Comparison of ENCODE assay signal across 8 cellular contexts in the genomic region with DNA sequence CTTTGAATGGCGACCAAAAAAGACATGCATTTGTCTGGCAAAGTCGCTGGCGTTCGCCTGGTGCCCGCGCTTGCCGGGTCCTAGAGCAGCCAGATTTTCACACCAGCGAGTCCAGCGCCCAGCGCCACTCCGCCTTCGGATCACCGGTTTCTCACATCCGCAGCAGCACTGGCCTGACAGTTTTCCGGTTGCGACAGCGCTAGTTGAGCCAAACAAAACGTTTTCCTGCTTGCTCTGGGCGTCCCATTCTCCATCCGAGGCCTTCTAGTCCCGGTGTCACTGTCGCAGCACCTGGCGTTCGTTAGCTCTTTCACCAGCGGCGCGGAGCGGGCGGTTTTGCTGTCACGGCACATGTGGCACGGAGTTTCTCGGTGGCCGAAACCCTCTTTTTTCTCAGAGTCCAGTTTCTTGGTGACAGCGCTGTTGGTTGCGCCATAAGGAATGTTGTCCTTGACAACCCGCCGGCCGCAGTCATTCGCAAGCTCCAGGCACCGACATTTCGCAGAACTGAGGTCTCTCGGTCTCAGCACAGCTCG. TPM values are rescaled to one million over a fixed set of nuclear protein-coding genes. Genes with fewer than 3 reads are reported as not detected.
DNase-seq lines count a peak whose midpoint lies in the region; ATAC-seq lines count a peak whose summit lies in the region.

No MANE protein-coding gene starts in this region.

- POLR2A ChIA-PET in activated CD4-positive, alpha-beta memory T cell treated with anti-CD3 and anti-CD28 coated beads, Interleukin-2, amount 10 ng/mL, durations not matched to agents 7 days and 5 days (lab: Charles Lee), result interaction anchor here (0.7 to 13.4 kb wide), 21 partner anchors 8 to 1088 kb away, joined by 3 to 614 read pairs (median 8); a partner anchor contains a TSS

- H3K4me3 Mint-ChIP-seq in activated CD4-positive, alpha-beta memory T cell treated with anti-CD3 and anti-CD28 coated beads, Interleukin-2, amount 10 ng/mL, durations not matched to agents 7 days and 5 days, result peak overlapping the region; percentile 99
- peak overlapping the region; percentile 96 to 100 for H3K4me3 Mint-ChIP-seq in effector memory CD8-positive, alpha-beta T cell

- H3K27ac Mint-ChIP-seq in activated CD4-positive, alpha-beta memory T cell treated with anti-CD3 and anti-CD28 coated beads, Interleukin-2, amount 10 ng/mL, durations not matched to agents 7 days and 5 days, result peak overlapping the region; percentile 100
- H3K27ac Mint-ChIP-seq in effector memory CD8-positive, alpha-beta T cell, result peak overlapping the region; percentile 98 to 100

- CTCF ChIA-PET in activated CD4-positive, alpha-beta memory T cell treated with anti-CD3 and anti-CD28 coated beads, Interleukin-2, amount 10 ng/mL, durations not matched to agents 7 days and 5 days (lab: Charles Lee), result interaction anchor here (1.1 to 9.7 kb wide), 9 partner anchors 16 to 130 kb away, joined by 4 to 105 read pairs (median 58); a partner anchor contains a TSS

- H3K4me1 ChIP-seq in mononuclear cell (ENCODE audit: insufficient read depth, low read length), result peaks cover 44% of the 10 kb centered on the region

- ATAC-seq in GM18858 (IDR thresholded peaks at IDR 0.05; ENCODE audit: unreplicated experiment), result peak; percentile 36
- peak; percentile 46 for ATAC-seq in HG02981 (IDR thresholded peaks at IDR 0.05; ENCODE audit: unreplicated experiment)
- ATAC-seq in effector memory CD8-positive, alpha-beta T cell (replicated peaks), result peak; percentile 45

- H3K4me1 Mint-ChIP-seq in activated CD4-positive, alpha-beta memory T cell treated with anti-CD3 and anti-CD28 coated beads, Interleukin-2, amount 10 ng/mL, durations not matched to agents 7 days and 5 days, result peaks cover 48% of the 10 kb centered on the region
- H3K4me1 Mint-ChIP-seq in effector memory CD8-positive, alpha-beta T cell (ENCODE audit: low read depth in 2 of 2), result peaks cover 28 to 56% of the 10 kb centered on the region in 2 donors

- peaks cover 40% of the 10 kb centered on the region for H3K36me3 Mint-ChIP-seq in activated CD4-positive, alpha-beta memory T cell treated with anti-CD3 and anti-CD28 coated beads, Interleukin-2, amount 10 ng/mL, durations not matched to agents 7 days and 5 days (ENCODE audit: low read depth)
- H3K36me3 Mint-ChIP-seq in effector memory CD8-positive, alpha-beta T cell (ENCODE audit: insufficient read depth), result peaks cover 65% of the 10 kb centered on the region

- peaks cover 2% of the 10 kb centered on the region for H3K9me3 Mint-ChIP-seq in activated CD4-positive, alpha-beta memory T cell treated with anti-CD3 and anti-CD28 coated beads, Interleukin-2, amount 10 ng/mL, durations not matched to agents 7 days and 5 days
- no peaks in the 10 kb centered on the region for H3K9me3 Mint-ChIP-seq in effector memory CD8-positive, alpha-beta T cell

- H3K9me3 ChIP-seq in mononuclear cell (ENCODE audit: low read depth, low read length), result no peaks in the 10 kb centered on the region

- DNase-seq in NCI-H2227 (lab: John Stamatoyannopoulos, UW; ENCODE audit: unreplicated experiment) (peak; percentile 81), cerebellum (ENCODE audit: low spot score) (no peak)
- peak; percentile 87 for DNase-seq in activated CD4-positive, alpha-beta memory T cell treated with anti-CD3 and anti-CD28 coated beads, Interleukin-2, amount 10 ng/mL, durations not matched to agents 7 days and 5 days
- DNase-seq in effector memory CD8-positive, alpha-beta T cell, result peak; percentile 73 to 78 (median 74)
- DNase-seq in stimulated activated CD8-positive, alpha-beta memory T cell treated with anti-CD3 and anti-CD28 coated beads, Interleukin-4, amount 100 ng/mL, for 1 hour (ENCODE audit: low read depth in 2 of 2, low spot score in 1 of 2), result peak; percentile 52 to 55

- H3K27me3 Mint-ChIP-seq in activated CD4-positive, alpha-beta memory T cell treated with anti-CD3 and anti-CD28 coated beads, Interleukin-2, amount 10 ng/mL, durations not matched to agents 7 days and 5 days, result no peaks in the 10 kb centered on the region
- H3K27me3 Mint-ChIP-seq in effector memory CD8-positive, alpha-beta T cell, result no peaks in the 10 kb centered on the region

- no peaks in the 10 kb centered on the region for H3K27me3 ChIP-seq in mononuclear cell (ENCODE audit: insufficient read depth, low read length)

- peak overlapping the region; percentile 74 for H3K4me3 ChIP-seq in mononuclear cell (ENCODE audit: low read length)

RNA-seq across cellular contexts. Expression of a gene that starts 48.0 kb away (rescaled TPM):
- 10 to 100 TPM; 25.1 to 28.3 TPM for total RNA-seq in activated CD4-positive, alpha-beta memory T cell treated with anti-CD3 and anti-CD28 coated beads, Interleukin-2, amount 10 ng/mL, durations not matched to agents 7 days and 5 days
- total RNA-seq in mononuclear cell (31.4 TPM), cerebellum (2.9 TPM)
